In the genomic region with DNA sequence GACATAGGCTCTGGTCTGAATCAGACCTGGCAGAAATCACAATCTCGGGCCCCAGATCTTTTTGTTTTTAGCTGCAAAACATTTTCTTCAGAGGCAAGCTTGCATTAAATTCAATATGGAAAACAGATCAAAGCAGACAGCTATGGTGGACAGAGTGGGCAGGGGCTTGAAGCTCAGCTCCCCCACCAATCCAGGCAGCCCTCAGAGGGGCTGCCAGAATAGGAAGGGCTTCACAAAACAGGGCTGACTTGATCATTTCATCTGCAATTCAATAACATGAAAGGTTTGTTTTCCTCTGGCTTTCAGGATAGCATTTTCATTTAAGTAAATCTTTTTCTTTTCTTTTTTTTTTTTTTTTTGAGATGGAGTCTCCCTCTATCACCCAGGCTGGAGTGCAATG, we compare ENCODE assay signal across 26 cellular contexts. TPM values are rescaled to one million over a fixed set of nuclear protein-coding genes. Genes with fewer than 3 reads are reported as not detected.
"Had no signal": no experiment of that assay in that cellular context is flagged by ENCODE, and none has a peak within 500 bp of the region (broad histone marks: within the 10 kb centered on the region; RNA-seq: fewer than 3 reads in every experiment).

No MANE protein-coding gene starts in this region.

- H3K27ac ChIP-seq: ascending aorta, coronary artery had no signal

- H3K27me3 Mint-ChIP-seq: activated CD4-positive, alpha-beta memory T cell treated with anti-CD3 and anti-CD28 coated beads, Interleukin-2, amount 10 ng/mL, durations not matched to agents 7 days and 5 days; activated CD4-positive, alpha-beta T cell treated with anti-CD3 and anti-CD28 coated beads, Interleukin-2, amount 10 ng/mL, durations not matched to agents 7 days and 5 days; activated naive CD4-positive, alpha-beta T cell treated with anti-CD3 and anti-CD28 coated beads, Interleukin-2, amount 10 ng/mL, durations not matched to agents 7 days and 5 days; activated naive CD8-positive, alpha-beta T cell treated with anti-CD3 and anti-CD28 coated beads, Interleukin-2, amount 10 ng/mL, durations not matched to agents 7 days and 5 days; activated T-cell treated with anti-CD3 and anti-CD28 coated beads, Interleukin-2, amount 50 U/mL, for 24 hours; brain; central memory CD8-positive, alpha-beta T cell; dendritic cell treated with granulocyte-macrophage colony-stimulating factor and Interleukin-4, amounts not matched to agents 40 ng/mL and 50 ng/mL, for 4 days had no signal

- H3K4me3 Mint-ChIP-seq: activated CD4-positive, alpha-beta memory T cell treated with anti-CD3 and anti-CD28 coated beads, Interleukin-2, amount 10 ng/mL, durations not matched to agents 7 days and 5 days; activated CD4-positive, alpha-beta T cell treated with anti-CD3 and anti-CD28 coated beads, Interleukin-2, amount 10 ng/mL, durations not matched to agents 7 days and 5 days; activated naive CD4-positive, alpha-beta T cell treated with anti-CD3 and anti-CD28 coated beads, Interleukin-2, amount 10 ng/mL, durations not matched to agents 7 days and 5 days; activated naive CD8-positive, alpha-beta T cell treated with anti-CD3 and anti-CD28 coated beads, Interleukin-2, amount 10 ng/mL, durations not matched to agents 7 days and 5 days; activated T-cell treated with anti-CD3 and anti-CD28 coated beads, Interleukin-2, amount 50 U/mL, for 24 hours; brain; central memory CD8-positive, alpha-beta T cell; dendritic cell treated with granulocyte-macrophage colony-stimulating factor and Interleukin-4, amounts not matched to agents 40 ng/mL and 50 ng/mL, for 4 days; endodermal cell had no signal

- ATAC-seq: activated naive CD4-positive, alpha-beta T cell treated with anti-CD3 and anti-CD28 coated beads, Interleukin-2, amount 50 U/mL, for 72 hours; activated T-cell treated with anti-CD3 and anti-CD28 coated beads, Interleukin-2, amount 50 U/mL, for 72 hours; esophagus mucosa had no signal

- H3K4me3 ChIP-seq: ascending aorta, coronary artery, dorsolateral prefrontal cortex had no signal

- H3K4me1 Mint-ChIP-seq: brain; central memory CD8-positive, alpha-beta T cell; endodermal cell had no signal

- H3K27me3 ChIP-seq: ascending aorta, dorsolateral prefrontal cortex had no signal

- H3K4me1 ChIP-seq: ascending aorta had no signal

- H3K27ac Mint-ChIP-seq: activated CD4-positive, alpha-beta memory T cell treated with anti-CD3 and anti-CD28 coated beads, Interleukin-2, amount 10 ng/mL, durations not matched to agents 7 days and 5 days; activated CD4-positive, alpha-beta T cell treated with anti-CD3 and anti-CD28 coated beads, Interleukin-2, amount 10 ng/mL, durations not matched to agents 7 days and 5 days; activated naive CD4-positive, alpha-beta T cell treated with anti-CD3 and anti-CD28 coated beads, Interleukin-2, amount 10 ng/mL, durations not matched to agents 7 days and 5 days; activated naive CD4-positive, alpha-beta T cell treated with anti-CD3 and anti-CD28 coated beads, Interleukin-2, amount 50 U/mL, for 72 hours; activated naive CD8-positive, alpha-beta T cell treated with anti-CD3 and anti-CD28 coated beads, Interleukin-2, amount 10 ng/mL, durations not matched to agents 7 days and 5 days; activated T-cell treated with anti-CD3 and anti-CD28 coated beads, Interleukin-2, amount 50 U/mL, for 24 hours; activated T-cell treated with anti-CD3 and anti-CD28 coated beads, Interleukin-2, amount 50 U/mL, for 72 hours; brain; dendritic cell treated with granulocyte-macrophage colony-stimulating factor and Interleukin-4, amounts not matched to agents 40 ng/mL and 50 ng/mL, for 4 days; endodermal cell had no signal

- H3K9me3 ChIP-seq: ascending aorta had no signal

- H3K9me3 Mint-ChIP-seq: activated CD4-positive, alpha-beta memory T cell treated with anti-CD3 and anti-CD28 coated beads, Interleukin-2, amount 10 ng/mL, durations not matched to agents 7 days and 5 days; activated CD4-positive, alpha-beta T cell treated with anti-CD3 and anti-CD28 coated beads, Interleukin-2, amount 10 ng/mL, durations not matched to agents 7 days and 5 days; activated naive CD4-positive, alpha-beta T cell treated with anti-CD3 and anti-CD28 coated beads, Interleukin-2, amount 10 ng/mL, durations not matched to agents 7 days and 5 days; activated naive CD4-positive, alpha-beta T cell treated with anti-CD3 and anti-CD28 coated beads, Interleukin-2, amount 50 U/mL, for 72 hours; activated naive CD8-positive, alpha-beta T cell treated with anti-CD3 and anti-CD28 coated beads, Interleukin-2, amount 10 ng/mL, durations not matched to agents 7 days and 5 days; activated T-cell treated with anti-CD3 and anti-CD28 coated beads, Interleukin-2, amount 50 U/mL, for 24 hours; activated T-cell treated with anti-CD3 and anti-CD28 coated beads, Interleukin-2, amount 50 U/mL, for 72 hours; brain; central memory CD8-positive, alpha-beta T cell; dendritic cell treated with granulocyte-macrophage colony-stimulating factor and Interleukin-4, amounts not matched to agents 40 ng/mL and 50 ng/mL, for 4 days; endodermal cell had no signal

- DNase-seq: activated CD4-positive, alpha-beta memory T cell treated with anti-CD3 and anti-CD28 coated beads, Interleukin-2, amount 10 ng/mL, durations not matched to agents 7 days and 5 days; activated CD4-positive, alpha-beta T cell treated with anti-CD3 and anti-CD28 coated beads for 1 hour; activated CD4-positive, alpha-beta T cell treated with anti-CD3 and anti-CD28 coated beads for 4 hours; activated CD4-positive, alpha-beta T cell treated with anti-CD3 and anti-CD28 coated beads, Interleukin-2, amount 10 ng/mL, durations not matched to agents 7 days and 5 days; activated CD4-positive, alpha-beta T cell treated with anti-CD3 and anti-CD28 coated beads, Interleukin-2, amount 50 U/mL, for 4 hours; activated CD8-positive, alpha-beta memory T cell treated with anti-CD3 and anti-CD28 coated beads, Interleukin-2, amount 50 U/mL, for 48 hours; activated gamma-delta T cell; activated naive CD4-positive, alpha-beta T cell; activated naive CD4-positive, alpha-beta T cell treated with anti-CD3 and anti-CD28 coated beads, Interleukin-2, amount 10 ng/mL, durations not matched to agents 7 days and 5 days; activated naive CD8-positive, alpha-beta T cell treated with anti-CD3 and anti-CD28 coated beads, Interleukin-2, amount 10 ng/mL, durations not matched to agents 7 days and 5 days; activated T-cell treated with anti-CD3 and anti-CD28 coated beads for 4 hours; activated T-cell treated with anti-CD3 and anti-CD28 coated beads, Interleukin-2, amount 50 U/mL, for 24 hours; activated T-cell treated with anti-CD3 and anti-CD28 coated beads, Interleukin-2, amount 50 U/mL, for 72 hours; dorsolateral prefrontal cortex; effector memory CD4-positive, alpha-beta T cell; endodermal cell; foreskin fibroblast; head of caudate nucleus; T-helper 2 cell had no signal

RNA-seq across cellular contexts. Expression of gene ALDH8A1, which starts 49.2 kb away (rescaled TPM):
- total RNA-seq: ascending aorta, endodermal cell had no signal
